8 cellular contexts compared by ENCODE assay signal in genomic region chr7:140673063-140673769, GRCh38. TPM values are rescaled to one million over a fixed set of nuclear protein-coding genes. Genes with fewer than 3 reads are reported as not detected.
DNase-seq lines count a peak whose midpoint lies in the region; ATAC-seq lines count a peak whose summit lies in the region.

No MANE protein-coding gene starts in this region.

- peaks cover 13% of the 10 kb centered on the region for H3K4me1 ChIP-seq in skeletal muscle satellite cell (ENCODE audit: control insufficient read depth, insufficient read depth, low read length)

- H3K9ac ChIP-seq in SK-N-MC (ENCODE audit: insufficient read length) (peak overlapping the region; percentile 71), skeletal muscle satellite cell (ENCODE audit: low read depth, low read length) (peak overlapping the region; percentile 74)

- peaks cover 5% of the 10 kb centered on the region for H3K27me3 ChIP-seq in skeletal muscle satellite cell (ENCODE audit: control insufficient read depth, insufficient read depth, low read length)

- H3K36me3 ChIP-seq in SK-N-MC (ENCODE audit: insufficient read depth, low read length) = 0 out of 2 replicates have a peak, but pooled peaks cover 4% of the 10 kb centered on the region
- H3K36me3 ChIP-seq in skeletal muscle satellite cell (ENCODE audit: insufficient read depth, low read length) = no peaks in the 10 kb centered on the region

- H3K9me3 ChIP-seq in SK-N-MC (ENCODE audit: low read depth, low read length) (no peaks in the 10 kb centered on the region), skeletal muscle satellite cell (replicated peaks; ENCODE audit: low read length) (no peaks in the 10 kb centered on the region)

- no peaks in the 10 kb centered on the region for H3K9me3 Mint-ChIP-seq in activated naive CD8-positive, alpha-beta T cell treated with anti-CD3 and anti-CD28 coated beads, Interleukin-2, amount 50 U/mL, for 24 hours

- H3K4me3 Mint-ChIP-seq in activated naive CD8-positive, alpha-beta T cell treated with anti-CD3 and anti-CD28 coated beads, Interleukin-2, amount 50 U/mL, for 24 hours = peak overlapping the region; percentile 77

- H3K27ac Mint-ChIP-seq in activated naive CD8-positive, alpha-beta T cell treated with anti-CD3 and anti-CD28 coated beads, Interleukin-2, amount 50 U/mL, for 24 hours = no peak overlapping the region

- H3K4me3 ChIP-seq in SK-N-MC = peak overlapping the region; percentile 91
- H3K4me3 ChIP-seq in iPS-11a (ENCODE audit: low read depth, low read length) = peak overlapping the region; percentile 62
- peak overlapping the region; percentile 92 for H3K4me3 ChIP-seq in skeletal muscle satellite cell (ENCODE audit: low read length)

- peaks cover 36% of the 10 kb centered on the region for H3K4me1 Mint-ChIP-seq in activated naive CD8-positive, alpha-beta T cell treated with anti-CD3 and anti-CD28 coated beads, Interleukin-2, amount 50 U/mL, for 24 hours

- peak overlapping the region; percentile 97 for H3K4me2 ChIP-seq in skeletal muscle satellite cell (ENCODE audit: low read length)

- DNase-seq in C1 segment of cervical spinal cord (lab: John Stamatoyannopoulos, UW) = peak in 10 of 14 donors; percentile 26 to 73 (median 56)
- DNase-seq in GM19238 (ENCODE audit: insufficient read length, low spot score) = peak; percentile 64
- no peak for DNase-seq in SK-N-MC (ENCODE audit: low read depth, low spot score)
- peak; percentile 56 for DNase-seq in activated naive CD8-positive, alpha-beta T cell treated with anti-CD3 and anti-CD28 coated beads, Interleukin-2, amount 50 U/mL, for 24 hours
- DNase-seq in NCI-H226 = no peak

- H3K27me3 Mint-ChIP-seq in activated naive CD8-positive, alpha-beta T cell treated with anti-CD3 and anti-CD28 coated beads, Interleukin-2, amount 50 U/mL, for 24 hours = no peaks in the 10 kb centered on the region

- H3K27ac ChIP-seq in SK-N-MC = no peak overlapping the region

- H3K36me3 Mint-ChIP-seq in activated naive CD8-positive, alpha-beta T cell treated with anti-CD3 and anti-CD28 coated beads, Interleukin-2, amount 50 U/mL, for 24 hours (ENCODE audit: low read depth) = peaks cover 5% of the 10 kb centered on the region

- peak; percentile 42 for ATAC-seq in HG03442 (IDR thresholded peaks at IDR 0.05; ENCODE audit: unreplicated experiment)
- peak; percentile 69 for ATAC-seq in activated naive CD8-positive, alpha-beta T cell treated with anti-CD3 and anti-CD28 coated beads, Interleukin-2, amount 50 U/mL, for 24 hours

RNA-seq across cellular contexts. Expression of gene ADCK2, which starts 0.5 kb away (rescaled TPM):
- total RNA-seq in skeletal muscle satellite cell (2012; rRNA removed) = 18.0 and 25.3 TPM in 2 replicates

RNA-seq across cellular contexts. Expression of gene NDUFB2, which starts 23.3 kb away (rescaled TPM):
- total RNA-seq in skeletal muscle satellite cell (2012; rRNA removed) = 103 and 111 TPM in 2 replicates

RNA-seq across cellular contexts. Expression of gene DENND2A, which starts 32.6 kb away (rescaled TPM):
- 0.51 and 2.0 TPM in 2 replicates for total RNA-seq in skeletal muscle satellite cell (2012; rRNA removed)

Comparison
In these comparisons a context has a peak if more than half of its experiments do, and no peak if none do; other contexts are left out.
1. DNase-seq: peak in C1 segment of cervical spinal cord (10 of 14), GM19238 (single experiment) and activated naive CD8-positive, alpha-beta T cell treated with anti-CD3 and anti-CD28 coated beads, Interleukin-2, amount 50 U/mL, for 24 hours (single experiment); none in SK-N-MC (single experiment) and NCI-H226 (single experiment).
2. Peak in every context shown above with its lines, with median percentiles within 50 percentile points of each other: H3K4me3 ChIP-seq.